Comparison of ENCODE assay signal across 8 cellular contexts in genomic region chr9:123929177-123929869, GRCh38. TPM values are rescaled to one million over a fixed set of nuclear protein-coding genes. Genes with fewer than 3 reads are reported as not detected.
DNase-seq lines count a peak whose midpoint lies in the region; ATAC-seq lines count a peak whose summit lies in the region.

No MANE protein-coding gene starts in this region.

- H3K27ac ChIP-seq in SJSA1: no peak overlapping the region
- no peak overlapping the region for H3K27ac ChIP-seq in mesenchymal stem cell (ENCODE audit: low read length, poor library complexity, severe bottlenecking)
- H3K27ac ChIP-seq in subcutaneous abdominal adipose tissue (ENCODE audit: low read depth, low read length): peak overlapping the region; percentile 55

- peak overlapping the region; percentile 86 for H3K4me3 Mint-ChIP-seq in central memory CD8-positive, alpha-beta T cell

- H3K27ac Mint-ChIP-seq in central memory CD8-positive, alpha-beta T cell (ENCODE audit: low read depth): peak overlapping the region; percentile 77

- H3K36me3 ChIP-seq in SJSA1: no peaks in the 10 kb centered on the region; the same call in 1 of the 2 replicates
- H3K36me3 ChIP-seq in mesenchymal stem cell (ENCODE audit: control insufficient read depth in 1 of 2, insufficient read depth in 2 of 2, low read depth in 1 of 2, low read length in 2 of 2): no peaks in the 10 kb centered on the region
- no peaks in the 10 kb centered on the region for H3K36me3 ChIP-seq in subcutaneous abdominal adipose tissue (ENCODE audit: control insufficient read depth in 5 of 5, insufficient read depth in 5 of 5, low read length in 5 of 5)

- no peak overlapping the region for H2AK5ac ChIP-seq in mesenchymal stem cell (ENCODE audit: low read length, severe bottlenecking)

- peak overlapping the region; percentile 66 for H2BK15ac ChIP-seq in mesenchymal stem cell (ENCODE audit: low read depth, poor library complexity, severe bottlenecking)

- peaks cover 13% of the 10 kb centered on the region for H3K27me3 Mint-ChIP-seq in central memory CD8-positive, alpha-beta T cell

- ATAC-seq in left cardiac atrium (no peak), HG02970 (IDR thresholded peaks at IDR 0.05; ENCODE audit: low FRiP score, unreplicated experiment) (peak; percentile 14)
- no peak for ATAC-seq in central memory CD8-positive, alpha-beta T cell (replicated peaks; ENCODE audit: extremely low read depth, poor library complexity, severe bottlenecking)

- peak overlapping the region; percentile 83 for H2BK120ac ChIP-seq in mesenchymal stem cell (ENCODE audit: low read depth, low read length)

- peak overlapping the region in 1 of 2 experiments; percentile 24 for H2BK12ac ChIP-seq in mesenchymal stem cell (ENCODE audit: low read length in 2 of 2)

- H2AFZ ChIP-seq in mesenchymal stem cell (ENCODE audit: low read depth, low read length): peak overlapping the region; percentile 58

- no peak overlapping the region for H4K91ac ChIP-seq in mesenchymal stem cell (ENCODE audit: low read length)

- peaks cover 27% of the 10 kb centered on the region for H3K4me1 Mint-ChIP-seq in central memory CD8-positive, alpha-beta T cell

- H3K4me1 ChIP-seq in SJSA1 (replicated peaks): peaks cover 32% of the 10 kb centered on the region
- peaks cover 16% of the 10 kb centered on the region for H3K4me1 ChIP-seq in mesenchymal stem cell (ENCODE audit: control insufficient read depth, insufficient read depth, low read depth, low read length)
- H3K4me1 ChIP-seq in subcutaneous abdominal adipose tissue (ENCODE audit: control insufficient read depth in 5 of 5, insufficient read depth in 5 of 5, low read length in 5 of 5): peaks cover 0 to 37% (median 29%) of the 10 kb centered on the region in 5 donors

- H3K4me2 ChIP-seq in mesenchymal stem cell (ENCODE audit: low read length, poor library complexity, severe bottlenecking): peak overlapping the region; percentile 97

- no peaks in the 10 kb centered on the region for H3K9me3 Mint-ChIP-seq in central memory CD8-positive, alpha-beta T cell

- H3K79me1 ChIP-seq in mesenchymal stem cell (replicated peaks; ENCODE audit: low read length, poor library complexity, severe bottlenecking): peaks cover 18% of the 10 kb centered on the region

- no peak overlapping the region for H2BK5ac ChIP-seq in mesenchymal stem cell (ENCODE audit: low read depth, low read length, poor library complexity, severe bottlenecking)

- H4K8ac ChIP-seq in mesenchymal stem cell (ENCODE audit: low read length): peak overlapping the region; percentile 68

- H3K4me3 ChIP-seq in SJSA1 (peak overlapping the region; percentile 66), mesenchymal stem cell (ENCODE audit: insufficient read depth in 1 of 2, low read depth in 1 of 2, low read length in 2 of 2) (peak overlapping the region; percentile 72 to 89), subcutaneous abdominal adipose tissue (ENCODE audit: low read depth in 1 of 5, low read length in 5 of 5) (peak overlapping the region; percentile 54 to 78 (median 73))

- H3K36me3 Mint-ChIP-seq in central memory CD8-positive, alpha-beta T cell (ENCODE audit: insufficient read depth): peaks cover 6% of the 10 kb centered on the region

- H3K18ac ChIP-seq in mesenchymal stem cell (ENCODE audit: low read depth in 1 of 2, low read length in 2 of 2): peak overlapping the region; percentile 89 to 96

- H3K4ac ChIP-seq in mesenchymal stem cell (ENCODE audit: low read depth in 1 of 2, low read length in 2 of 2): peak overlapping the region in 1 of 2 experiments; percentile 69

- intact Hi-C loops in cardiac septum (cut with DNase I): no loop called here
- intact Hi-C loops in left cardiac atrium (cut with DNase I): no loop called here

- H3K9ac ChIP-seq in mesenchymal stem cell (ENCODE audit: low read length): peak overlapping the region; percentile 86
- H3K9ac ChIP-seq in subcutaneous abdominal adipose tissue (ENCODE audit: low read length in 5 of 5): peak overlapping the region in 4 of 5 donors; percentile 56 to 80 (median 74)

- WGBS in mesenchymal stem cell: 3% methylated on average over 31 of the region's 50 CpGs

- H3K14ac ChIP-seq in mesenchymal stem cell (ENCODE audit: low read length in 2 of 2): peak overlapping the region; percentile 15 to 40

- no peaks in the 10 kb centered on the region for H3K9me3 ChIP-seq in SJSA1 (replicated peaks)
- H3K9me3 ChIP-seq in mesenchymal stem cell (ENCODE audit: control insufficient read depth, low read length): no peaks in the 10 kb centered on the region
- H3K9me3 ChIP-seq in subcutaneous abdominal adipose tissue (ENCODE audit: control insufficient read depth in 5 of 5, low read length in 5 of 5): no peaks in the 10 kb centered on the region

- H3K27me3 ChIP-seq in SJSA1 (replicated peaks) (no peaks in the 10 kb centered on the region), mesenchymal stem cell (ENCODE audit: control insufficient read depth in 1 of 2, insufficient read depth in 1 of 2, low read length in 2 of 2) (no peaks in the 10 kb centered on the region), subcutaneous abdominal adipose tissue (ENCODE audit: control insufficient read depth in 5 of 5, insufficient read depth in 4 of 5, low read length in 5 of 5) (no peaks in the 10 kb centered on the region)

- no peak overlapping the region for H3K23ac ChIP-seq in mesenchymal stem cell (ENCODE audit: low read length in 2 of 2)

- peak; percentile 78 for DNase-seq in cardiac septum (ENCODE audit: low spot score)
- no peak for DNase-seq in left cardiac atrium
- DNase-seq in SJSA1 (ENCODE audit: low read depth in 1 of 2, low spot score in 2 of 2): no peak
- DNase-seq in central memory CD8-positive, alpha-beta T cell (ENCODE audit: low spot score in 2 of 2): no peak
- DNase-seq in mesenchymal stem cell: no peak
- DNase-seq in HCEC 1CT: no peak

RNA-seq across cellular contexts. Expression of gene DENND1A, which starts 0.6 kb away (rescaled TPM):
- 16.0 TPM for total RNA-seq in cardiac septum
- total RNA-seq in left cardiac atrium: 10 to 100 TPM; 16.2 to 17.7 TPM
- 6.0 and 7.2 TPM in 2 replicates for total RNA-seq in SJSA1 (2014; rRNA removed; shearing (Covaris generic))
- polyA plus RNA-seq in mesenchymal stem cell (2013, experiment 1 of 2): 16.6 TPM
- 16.1 TPM for polyA plus RNA-seq in mesenchymal stem cell (2013, experiment 2 of 2)
